ENCODE assay signal across 8 cellular contexts in the genomic region with DNA sequence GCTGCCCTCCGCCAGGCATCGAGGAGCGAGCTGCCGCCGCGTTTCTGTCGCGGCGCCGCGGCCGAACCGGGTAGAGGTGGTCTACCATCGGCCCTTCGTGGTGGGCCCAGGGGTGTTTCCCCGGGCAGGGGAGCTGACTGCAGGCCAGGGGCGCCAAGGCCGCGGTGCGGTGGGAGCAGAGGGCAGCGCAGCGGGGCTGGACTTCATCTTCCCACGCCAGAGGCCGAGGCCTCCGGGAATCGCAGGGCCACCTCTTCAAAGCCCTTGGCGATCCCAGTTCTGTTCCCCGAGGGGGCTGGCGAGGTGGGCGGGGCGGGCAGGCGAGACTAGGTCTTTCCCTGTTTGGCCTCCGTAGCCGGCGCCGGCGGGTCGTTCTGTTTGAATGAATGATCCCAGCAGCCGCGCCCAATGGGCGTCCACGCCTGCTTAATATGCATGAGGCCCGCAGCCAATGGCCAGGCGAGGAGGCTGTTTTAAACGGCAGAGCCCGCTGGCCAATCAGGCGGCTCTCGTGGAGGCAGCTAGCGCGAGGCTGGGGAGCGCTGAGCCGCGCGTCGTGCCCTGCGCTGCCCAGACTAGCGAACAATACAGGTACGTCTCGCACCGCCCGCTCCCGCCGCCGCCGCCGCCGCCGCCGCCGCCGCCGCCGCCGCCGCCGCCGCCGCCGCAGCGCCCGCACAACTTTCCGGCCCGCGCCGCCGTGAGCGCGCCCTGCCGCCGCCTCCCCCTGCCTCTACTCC. TPM values are rescaled to one million over a fixed set of nuclear protein-coding genes. Genes with fewer than 3 reads are reported as not detected.
DNase-seq lines count a peak whose midpoint lies in the region; ATAC-seq and TF ChIP-seq lines count a peak whose summit lies in the region.

A gene (plus strand): TSS at position 550 of the 740 bp plus-strand sequence. CDS start 2,265 bp downstream, outside the sequence.

- H2AFZ ChIP-seq in PC-3 (ENCODE audit: low read length) = peak within 1 kb of the TSS; percentile 87

- H3K27me3 ChIP-seq in PC-3 (ENCODE audit: low read length) (no peaks in the 10 kb centered on the region), esophagus muscularis mucosa (no peaks in the 10 kb centered on the region)

- peaks cover 16% of the 10 kb centered on the region for H3K79me2 ChIP-seq in PC-3 (ENCODE audit: low read length)

- peak within 1 kb of the TSS; percentile 97 for H3K4me2 ChIP-seq in PC-3 (ENCODE audit: low read length)

- H3K9me3 Mint-ChIP-seq in IgD-negative memory B cell = no peaks in the 10 kb centered on the region

- peaks cover 0 to 2% (median 0%) of the 10 kb centered on the region in 3 donors for H3K4me1 Mint-ChIP-seq in IgD-negative memory B cell

- CTCF ChIA-PET in PC-3 (lab: Charles Lee) = no interaction called here

- no peak for TF ChIP-seq POLR2A in esophagus muscularis mucosa (IDR thresholded peaks at IDR 0.05; ENCODE audit: low read depth)

- peaks cover 15% of the 10 kb centered on the region for H3K4me1 ChIP-seq in PC-3 (ENCODE audit: insufficient read depth, low read length)
- H3K4me1 ChIP-seq in esophagus muscularis mucosa = peaks cover 0 to 14% (median 9%) of the 10 kb centered on the region in 4 donors

- peak within 1 kb of the TSS; percentile 70 to 82 (median 73) for H3K27ac Mint-ChIP-seq in IgD-negative memory B cell

- no peaks in the 10 kb centered on the region for H3K9me2 ChIP-seq in PC-3 (replicated peaks; ENCODE audit: low read length)

- TF ChIP-seq CTCF in PC-3 (conservative IDR thresholded peaks at IDR 0.05; ENCODE audit: low read depth, low read length) (no peak), esophagus muscularis mucosa (IDR thresholded peaks at IDR 0.05) (no peak)

- 32% methylated on average over 57 of the region's 90 CpGs for WGBS in esophagus muscularis mucosa

- POLR2A ChIA-PET in PC-3 (lab: Charles Lee; ENCODE audit: unreplicated experiment) = interaction anchor here (0.6 kb wide), 1 partner anchor 219 kb away, joined by 3 read pairs; no protein-coding TSS in a partner anchor

- peak within 1 kb of the TSS; percentile 36; the same call in 1 of the 2 replicates for H3K27ac ChIP-seq in PC-3 (ENCODE audit: low read length)
- H3K27ac ChIP-seq in esophagus muscularis mucosa (replicated peaks in 1 of 4) = peak within 1 kb of the TSS; percentile 49 to 65 (median 62)

- peak; percentile 98 for ATAC-seq in GM21576 (IDR thresholded peaks at IDR 0.05; ENCODE audit: unreplicated experiment)
- peak; percentile 97 for ATAC-seq in PC-3

- H3K4me3 ChIP-seq in PC-3 (ENCODE audit: low read length) (peak within 1 kb of the TSS; percentile 77), esophagus muscularis mucosa (peak within 1 kb of the TSS; percentile 55 to 68 (median 59))

- peaks cover 4% of the 10 kb centered on the region for H3K27me3 Mint-ChIP-seq in IgD-negative memory B cell

- H3K4me3 Mint-ChIP-seq in IgD-negative memory B cell = peak within 1 kb of the TSS; percentile 75 to 92 (median 87)

- DNase-seq in DMS153 treated with DMSO at 0.1 percent for 48 hours (lab: John Stamatoyannopoulos, UW; ENCODE audit: unreplicated experiment) = peak; percentile 91
- DNase-seq in PC-3 = peak; percentile 95
- DNase-seq in activated T-cell treated with anti-CD3 and anti-CD28 coated beads for 48 hours (ENCODE audit: low read depth) = peak; percentile 76
- peak; percentile 92 for DNase-seq in esophagus muscularis mucosa (ENCODE audit: extremely low spot score)
- peak; percentile 90 for DNase-seq in myocyte (ENCODE audit: low read depth)
- DNase-seq in stimulated activated CD8-positive, alpha-beta memory T cell treated with anti-CD3 and anti-CD28 coated beads, Interleukin-7, amount 100 ng/mL, for 4 hours (ENCODE audit: low read depth in 2 of 2) = peak; percentile 55 to 60

- H3K9ac ChIP-seq in PC-3 (ENCODE audit: low read length) = peak within 1 kb of the TSS; percentile 85

- peaks cover 9% of the 10 kb centered on the region for H4K20me1 ChIP-seq in PC-3 (ENCODE audit: low read length)

- no peaks in the 10 kb centered on the region for H3K36me3 Mint-ChIP-seq in IgD-negative memory B cell

- no peak for TF ChIP-seq EP300 in esophagus muscularis mucosa (IDR thresholded peaks at IDR 0.05)

- H3F3A ChIP-seq in PC-3 (ENCODE audit: low read length, unreplicated experiment) = no peaks in the 10 kb centered on the region

- H3K36me3 ChIP-seq in PC-3 (ENCODE audit: low read depth, low read length) = peaks cover 11% of the 10 kb centered on the region; the same call in 1 of the 2 replicates
- no peaks in the 10 kb centered on the region for H3K36me3 ChIP-seq in esophagus muscularis mucosa

- intact Hi-C loops in PC-3 (cut with micrococcal nuclease) (loop anchor here (1.0 kb wide), 1 partner anchor 85 kb away; a partner anchor contains a TSS), esophagus muscularis mucosa (cut with DNase I) (loop anchor here (5.0 kb wide), 1 partner anchor 81 kb away; no protein-coding TSS in a partner anchor)

- H3K9me3 ChIP-seq in PC-3 (ENCODE audit: low read length) = no peaks in the 10 kb centered on the region
- no peaks in the 10 kb centered on the region for H3K9me3 ChIP-seq in esophagus muscularis mucosa

- BruUV-seq in PC-3 (replicated peaks; lab: Mats Ljungman, UMichigan) = no TSS peak

RNA-seq across cellular contexts. Expression of the gene that starts here (rescaled TPM):
- polyA plus RNA-seq in IgD-negative memory B cell = 5.5 TPM
- 57.2 and 95.0 TPM in 2 replicates for total RNA-seq in PC-3 (2014; rRNA removed)
- 1 to 10 TPM; 2.1 to 3.0 (median 2.7) TPM for total RNA-seq in esophagus muscularis mucosa
- total RNA-seq in myocyte = 14.3 and 16.0 TPM in 2 replicates
- polyA plus RNA-seq in myocyte (2012) = 14.5 TPM

Comparison
In these comparisons a context has a peak if more than half of its experiments do, and no peak if none do; other contexts are left out.
1. Peak in every context shown above with its lines: DNase-seq, ATAC-seq, H3K4me3 ChIP-seq and H3K27ac ChIP-seq.